ENCODE assay signal across 9 cellular contexts in the genomic region with DNA sequence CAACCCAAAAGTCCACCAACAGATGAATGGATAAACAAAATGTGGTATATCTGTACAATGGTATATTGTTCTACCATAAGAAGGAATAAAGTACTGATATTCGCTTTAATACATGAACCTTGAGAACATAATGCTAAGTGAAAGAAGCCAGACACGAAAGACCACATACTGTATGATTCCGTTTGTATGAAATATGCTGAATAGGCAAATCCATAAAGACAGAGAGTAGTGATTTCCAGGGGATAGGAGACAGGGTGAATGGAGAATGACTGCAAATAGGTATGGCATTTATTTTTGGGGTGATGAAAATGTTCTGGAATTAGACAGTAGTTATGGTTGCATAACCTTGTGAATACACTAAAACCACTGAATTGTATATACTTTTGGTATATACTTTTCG. TPM values are rescaled to one million over a fixed set of nuclear protein-coding genes. Genes with fewer than 3 reads are reported as not detected.
"Had no signal": no experiment of that assay in that cellular context is flagged by ENCODE, and none has a peak within 500 bp of the region (broad histone marks: within the 10 kb centered on the region; RNA-seq: fewer than 3 reads in every experiment).

No MANE protein-coding gene starts in this region.

- H3K27ac ChIP-seq: KMS-11 had no signal

- FAIRE-seq: H54, HTR-8/SVneo had no signal

- H3K9ac ChIP-seq: KMS-11 had no signal

- H3K4me2 ChIP-seq: KMS-11 had no signal

- DNase-seq: GOT3, H9, HCEC 1CT, Karpas-422, KBM-7 had no signal

RNA-seq across cellular contexts. Expression of a gene that starts 28.6 kb away (rescaled TPM):
- total RNA-seq: H9 had no signal

RNA-seq across cellular contexts. Expression of a gene that starts 48.0 kb away (rescaled TPM):
- total RNA-seq: HT-29 had no signal
